8 cellular contexts compared by ENCODE assay signal in the genomic region with DNA sequence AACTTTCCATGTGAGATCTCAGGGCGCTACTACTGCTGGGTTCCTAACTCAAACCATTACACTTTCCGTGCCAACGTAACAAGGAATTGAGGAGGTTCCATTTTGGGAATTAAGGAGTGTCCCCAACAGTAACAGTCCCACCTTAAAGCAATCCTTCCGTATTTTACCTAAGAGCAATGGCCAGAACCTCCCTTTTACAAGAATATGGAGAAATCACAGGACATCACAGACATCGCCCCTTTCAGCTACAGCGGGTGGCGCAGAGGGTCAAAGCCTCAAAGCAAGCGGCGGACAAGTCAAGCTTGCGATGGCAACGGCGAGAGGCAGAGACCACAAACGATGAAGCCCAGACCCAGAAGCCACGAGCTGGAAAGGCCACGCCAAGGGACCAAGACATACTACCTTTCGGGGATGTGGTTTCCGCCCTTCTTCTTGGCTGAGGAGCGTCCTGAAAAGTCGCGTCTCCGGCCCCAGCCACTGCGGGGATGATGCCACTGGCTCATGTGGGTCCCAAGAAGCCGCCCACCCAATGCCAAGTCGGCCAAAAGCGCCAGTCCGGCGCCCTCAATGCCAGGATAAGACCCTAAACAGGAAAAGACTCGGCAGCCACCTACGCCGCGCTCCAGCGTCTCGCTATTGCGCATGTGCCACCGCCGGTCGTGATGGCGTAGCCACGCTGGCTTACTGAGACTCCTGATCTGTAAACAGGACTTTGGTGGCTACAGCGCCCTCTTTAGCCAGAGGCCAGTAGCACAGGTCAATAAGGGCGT. TPM values are rescaled to one million over a fixed set of nuclear protein-coding genes. Genes with fewer than 3 reads are reported as not detected.
DNase-seq lines count a peak whose midpoint lies in the region; ATAC-seq and TF ChIP-seq lines count a peak whose summit lies in the region.

DUSP11 (minus strand) TSS at position 632 of the 770 bp plus-strand sequence; CDS start at position 503, 129 bp downstream.

- H3K36me3 ChIP-seq in ovary, result no peaks in the 10 kb centered on the region
- peaks cover 16 to 24% (median 21%) of the 10 kb centered on the region in 3 donors for H3K36me3 ChIP-seq in tibial artery

- TF ChIP-seq POLR2A in ovary (IDR thresholded peaks at IDR 0.05), result peak; percentile 78

- H3K4me3 Mint-ChIP-seq in activated naive CD8-positive, alpha-beta T cell, result peak within 1 kb of the TSS; percentile 99

- H3K4me1 Mint-ChIP-seq in activated naive CD8-positive, alpha-beta T cell (ENCODE audit: low read depth), result peaks cover 41% of the 10 kb centered on the region

- ATAC-seq in HG02588 (IDR thresholded peaks at IDR 0.05; ENCODE audit: unreplicated experiment), result peak; percentile 99

- no peaks in the 10 kb centered on the region for H3K9me3 Mint-ChIP-seq in activated naive CD8-positive, alpha-beta T cell (ENCODE audit: low read depth)

- H3K27ac ChIP-seq in ovary (peak within 1 kb of the TSS; percentile 70 to 78), tibial artery (peak within 1 kb of the TSS; percentile 89 to 95)

- peak; percentile 91 for DNase-seq in GM10266 (ENCODE audit: extremely low spot score)
- peak; percentile 92 for DNase-seq in NCI-H1092 (lab: John Stamatoyannopoulos, UW)
- peak; percentile 89 for DNase-seq in SKM-1 (lab: John Stamatoyannopoulos, UW; ENCODE audit: unreplicated experiment)
- DNase-seq in head of caudate nucleus, result peak; percentile 83 to 98 (median 96)
- peak; percentile 91 to 97 (median 94) for DNase-seq in ovary
- peak; percentile 96 to 97 for DNase-seq in tibial artery

- H3K4me3 ChIP-seq in ovary, result peak within 1 kb of the TSS; percentile 79
- H3K4me3 ChIP-seq in tibial artery, result peak within 1 kb of the TSS; percentile 79 to 97

- no peaks in the 10 kb centered on the region for H3K27me3 Mint-ChIP-seq in activated naive CD8-positive, alpha-beta T cell

- TF ChIP-seq CTCF in GM10266 (IDR thresholded peaks at IDR 0.05; ENCODE audit: control insufficient read depth, insufficient read depth, low read depth, missing control alignments), result peak; percentile 91
- peak; percentile 82 to 90 (median 89) for TF ChIP-seq CTCF in ovary (IDR thresholded peaks at IDR 0.05)
- peak; percentile 90 to 94 for TF ChIP-seq CTCF in tibial artery (IDR thresholded peaks at IDR 0.05)

- intact Hi-C loops in head of caudate nucleus (cut with DNase I), result no loop called here
- intact Hi-C loops in ovary (cut with DNase I), result loop anchor here in 1 of 4 donors (10.0 kb wide), 1 partner anchor 95 kb away; no protein-coding TSS in a partner anchor
- intact Hi-C loops in tibial artery (cut with DNase I; ENCODE audit: low total_unique reads), result no loop called here

- peak within 1 kb of the TSS; percentile 96 for H3K27ac Mint-ChIP-seq in activated naive CD8-positive, alpha-beta T cell

- H3K9me3 ChIP-seq in ovary (no peaks in the 10 kb centered on the region), tibial artery (no peaks in the 10 kb centered on the region)

- H3K27me3 ChIP-seq in ovary (no peaks in the 10 kb centered on the region), tibial artery (peaks cover 0 to 2% of the 10 kb centered on the region in 2 donors)

- H3K4me1 ChIP-seq in ovary (ENCODE audit: insufficient read depth) (peaks cover 4% of the 10 kb centered on the region), tibial artery (peaks cover 0 to 18% (median 11%) of the 10 kb centered on the region in 4 donors)

- 0% methylated on average over 40 to 41 of the region's 41 CpGs for WGBS in ovary, 3 donors

- peaks cover 7% of the 10 kb centered on the region for H3K36me3 Mint-ChIP-seq in activated naive CD8-positive, alpha-beta T cell

- no peak for TF ChIP-seq EP300 in ovary (IDR thresholded peaks at IDR 0.05)

RNA-seq across cellular contexts. Expression of gene DUSP11, which starts in this region (rescaled TPM):
- total RNA-seq in ovary, result 10 to 100 TPM; 19.2 to 54.3 (median 27.2) TPM
- 10 to 100 TPM; 24.8 to 36.9 TPM for polyA plus RNA-seq in ovary

Comparison
In these comparisons a context has a peak if more than half of its experiments do, and no peak if none do; other contexts are left out.
1. Peak in every context shown above with its lines: DNase-seq, ATAC-seq, H3K4me3 ChIP-seq and H3K27ac ChIP-seq.